16 cellular contexts compared by ENCODE assay signal in genomic region chr21:37443683-37444082, GRCh38.
DNase-seq lines count a peak whose midpoint lies in the region; ATAC-seq and TF ChIP-seq lines count a peak whose summit lies in the region.
"Had no signal": no experiment of that assay in that cellular context is flagged by ENCODE, and none has a peak within 500 bp of the region (broad histone marks: within the 10 kb centered on the region; RNA-seq: fewer than 3 reads in every experiment).

No MANE protein-coding gene starts in this region.

- H3K4me1 ChIP-seq in endodermal cell (ENCODE audit: control insufficient read depth, insufficient read depth, low read length) (no peaks in the 10 kb centered on the region), heart left ventricle (peaks cover 7 to 84% (median 56%) of the 10 kb centered on the region in 12 donors)

- no peak overlapping the region for H3K9ac ChIP-seq in endodermal cell (ENCODE audit: extremely low read depth, low read length, poor library complexity, severe bottlenecking)
- H3K9ac ChIP-seq: GM23248 had no signal

- DNase-seq in activated naive CD4-positive, alpha-beta T cell (lab: John Stamatoyannopoulos, UW) = no peak
- no peak for DNase-seq in HFFc6
- no peak for DNase-seq in endodermal cell
- no peak for DNase-seq in heart left ventricle
- DNase-seq in kidney glomerular epithelial cell (lab: John Stamatoyannopoulos, UW) = no peak
- DNase-seq in AG08396 (ENCODE audit: low spot score) = no peak
- DNase-seq: AML-193, DND-41, GF-D8, GM23248, NCI-H1092 treated with DMSO at 0.1 percent for 48 hours, NCI-H1694, PC-9 had no signal

- TF ChIP-seq POLR2A in heart left ventricle (IDR thresholded peaks at IDR 0.05) = no peak

- peaks cover 10% of the 10 kb centered on the region for H3K9me3 ChIP-seq in endodermal cell (ENCODE audit: control insufficient read depth, low read length)
- no peaks in the 10 kb centered on the region for H3K9me3 ChIP-seq in heart left ventricle
- H3K9me3 ChIP-seq: A549 had no signal

- no peak overlapping the region for H3K4me3 Mint-ChIP-seq in activated naive CD4-positive, alpha-beta T cell treated with anti-CD3 and anti-CD28 coated beads, Interleukin-2, amount 50 U/mL, for 24 hours
- H3K4me3 Mint-ChIP-seq in HFFc6 (no peak overlapping the region), endodermal cell (no peak overlapping the region)
- H3K4me3 Mint-ChIP-seq in stimulated activated memory B cell treated with anti-CD40 and anti-IgM and Interleukin-4, amounts not matched to agents 10 μg/mL and 1 μg/mL and 100 μg/mL, for 72 hours = no peak overlapping the region

- H3K27ac Mint-ChIP-seq in activated naive CD4-positive, alpha-beta T cell treated with anti-CD3 and anti-CD28 coated beads, Interleukin-2, amount 50 U/mL, for 24 hours = peak overlapping the region; percentile 84
- H3K27ac Mint-ChIP-seq in HFFc6 (peak overlapping the region; percentile 38), endodermal cell (peak overlapping the region; percentile 52)
- peak overlapping the region; percentile 0 for H3K27ac Mint-ChIP-seq in stimulated activated memory B cell treated with anti-CD40 and anti-IgM and Interleukin-4, amounts not matched to agents 10 μg/mL and 1 μg/mL and 100 μg/mL, for 72 hours

- H3K9me3 Mint-ChIP-seq in activated naive CD4-positive, alpha-beta T cell treated with anti-CD3 and anti-CD28 coated beads, Interleukin-2, amount 50 U/mL, for 24 hours = no peaks in the 10 kb centered on the region
- no peaks in the 10 kb centered on the region for H3K9me3 Mint-ChIP-seq in HFFc6
- H3K9me3 Mint-ChIP-seq in endodermal cell = peaks cover 16% of the 10 kb centered on the region
- no peaks in the 10 kb centered on the region for H3K9me3 Mint-ChIP-seq in stimulated activated memory B cell treated with anti-CD40 and anti-IgM and Interleukin-4, amounts not matched to agents 10 μg/mL and 1 μg/mL and 100 μg/mL, for 72 hours

- H3K4me3 ChIP-seq in endodermal cell (ENCODE audit: low read length) = no peak overlapping the region
- H3K4me3 ChIP-seq in heart left ventricle = no peak overlapping the region
- H3K4me3 ChIP-seq: A549, GM23248, PC-9 had no signal

- no peaks in the 10 kb centered on the region for H3K27me3 ChIP-seq in endodermal cell (ENCODE audit: control insufficient read depth, insufficient read depth, low read length, poor library complexity, severe bottlenecking)
- no peaks in the 10 kb centered on the region for H3K27me3 ChIP-seq in heart left ventricle

- ATAC-seq in stimulated activated memory B cell treated with anti-CD40 and anti-IgM and Interleukin-4, amounts not matched to agents 10 μg/mL and 1 μg/mL and 100 μg/mL, for 72 hours = no peak
- ATAC-seq in heart left ventricle = no peak
- ATAC-seq: A549 had no signal

- peaks cover 9% of the 10 kb centered on the region for H3K36me3 Mint-ChIP-seq in activated naive CD4-positive, alpha-beta T cell treated with anti-CD3 and anti-CD28 coated beads, Interleukin-2, amount 50 U/mL, for 24 hours
- H3K36me3 Mint-ChIP-seq in HFFc6 (ENCODE audit: low read depth) (peaks cover 28% of the 10 kb centered on the region), endodermal cell (ENCODE audit: low read depth) (peaks cover 28% of the 10 kb centered on the region)
- H3K36me3 Mint-ChIP-seq in stimulated activated memory B cell treated with anti-CD40 and anti-IgM and Interleukin-4, amounts not matched to agents 10 μg/mL and 1 μg/mL and 100 μg/mL, for 72 hours = peaks cover 40% of the 10 kb centered on the region

- H3K27me3 Mint-ChIP-seq in activated naive CD4-positive, alpha-beta T cell treated with anti-CD3 and anti-CD28 coated beads, Interleukin-2, amount 50 U/mL, for 24 hours = no peaks in the 10 kb centered on the region
- H3K27me3 Mint-ChIP-seq in HFFc6 (ENCODE audit: insufficient read depth) (no peaks in the 10 kb centered on the region; the same call in 1 of the 2 replicates), endodermal cell (ENCODE audit: insufficient read depth) (no peaks in the 10 kb centered on the region)
- H3K27me3 Mint-ChIP-seq in stimulated activated memory B cell treated with anti-CD40 and anti-IgM and Interleukin-4, amounts not matched to agents 10 μg/mL and 1 μg/mL and 100 μg/mL, for 72 hours = no peaks in the 10 kb centered on the region

- TF ChIP-seq CTCF in HFFc6 (IDR thresholded peaks at IDR 0.05) (no peak), endodermal cell (conservative IDR thresholded peaks at IDR 0.05) (no peak), heart left ventricle (IDR thresholded peaks at IDR 0.05) (no peak)

- H3K27ac ChIP-seq in endodermal cell (ENCODE audit: low read depth, low read length) = no peak overlapping the region
- H3K27ac ChIP-seq in heart left ventricle = no peak overlapping the region
- H3K27ac ChIP-seq: A549, GM23248, PC-9 had no signal

- intact Hi-C loops in heart left ventricle (cut with DNase I) = loop anchor here in 1 of 10 donors (10.0 kb wide), 1 partner anchor 69 kb away; no protein-coding TSS in a partner anchor

- WGBS in endodermal cell (ENCODE audit: insufficient coverage in 1 of 2, insufficient read length in 1 of 2), 2 experiments = 99 to 100% methylated on average over 2 to 4 of the region's 4 CpGs
- 75 to 84% (median 78%) methylated on average over 4 of the region's 4 CpGs for WGBS in heart left ventricle, 4 donors

- peaks cover 83% of the 10 kb centered on the region for H3K4me1 Mint-ChIP-seq in activated naive CD4-positive, alpha-beta T cell treated with anti-CD3 and anti-CD28 coated beads, Interleukin-2, amount 50 U/mL, for 24 hours
- H3K4me1 Mint-ChIP-seq in HFFc6 (ENCODE audit: low read depth) (peaks cover 65% of the 10 kb centered on the region), endodermal cell (peaks cover 36% of the 10 kb centered on the region)
- peaks cover 70% of the 10 kb centered on the region for H3K4me1 Mint-ChIP-seq in stimulated activated memory B cell treated with anti-CD40 and anti-IgM and Interleukin-4, amounts not matched to agents 10 μg/mL and 1 μg/mL and 100 μg/mL, for 72 hours

- H3K36me3 ChIP-seq in endodermal cell (ENCODE audit: control insufficient read depth, insufficient read depth, low read length) (peaks cover 10% of the 10 kb centered on the region), heart left ventricle (no peaks in the 10 kb centered on the region)

Comparison
In these comparisons a context has a peak if more than half of its experiments do, and no peak if none do; other contexts are left out.
1. H3K27ac Mint-ChIP-seq: peak in every context shown above with its lines; median percentile 84 in activated naive CD4-positive, alpha-beta T cell treated with anti-CD3 and anti-CD28 coated beads, Interleukin-2, amount 50 U/mL, for 24 hours; 52 in endodermal cell; 38 in HFFc6; 0 in stimulated activated memory B cell treated with anti-CD40 and anti-IgM and Interleukin-4, amounts not matched to agents 10 μg/mL and 1 μg/mL and 100 μg/mL, for 72 hours.